Comparison of ENCODE assay signal across 1 cellular context in genomic region chr20:11891081-11891826, GRCh38.
TF ChIP-seq lines count a peak whose summit lies in the region.

No MANE protein-coding gene starts in this region.

TF ChIP-seq in HepG2, 621 proteins besides CTCF, POLR2A, EP300 and RAD21 (continued from another document and continues in another):
- TF ChIP-seq, protein P1, sequence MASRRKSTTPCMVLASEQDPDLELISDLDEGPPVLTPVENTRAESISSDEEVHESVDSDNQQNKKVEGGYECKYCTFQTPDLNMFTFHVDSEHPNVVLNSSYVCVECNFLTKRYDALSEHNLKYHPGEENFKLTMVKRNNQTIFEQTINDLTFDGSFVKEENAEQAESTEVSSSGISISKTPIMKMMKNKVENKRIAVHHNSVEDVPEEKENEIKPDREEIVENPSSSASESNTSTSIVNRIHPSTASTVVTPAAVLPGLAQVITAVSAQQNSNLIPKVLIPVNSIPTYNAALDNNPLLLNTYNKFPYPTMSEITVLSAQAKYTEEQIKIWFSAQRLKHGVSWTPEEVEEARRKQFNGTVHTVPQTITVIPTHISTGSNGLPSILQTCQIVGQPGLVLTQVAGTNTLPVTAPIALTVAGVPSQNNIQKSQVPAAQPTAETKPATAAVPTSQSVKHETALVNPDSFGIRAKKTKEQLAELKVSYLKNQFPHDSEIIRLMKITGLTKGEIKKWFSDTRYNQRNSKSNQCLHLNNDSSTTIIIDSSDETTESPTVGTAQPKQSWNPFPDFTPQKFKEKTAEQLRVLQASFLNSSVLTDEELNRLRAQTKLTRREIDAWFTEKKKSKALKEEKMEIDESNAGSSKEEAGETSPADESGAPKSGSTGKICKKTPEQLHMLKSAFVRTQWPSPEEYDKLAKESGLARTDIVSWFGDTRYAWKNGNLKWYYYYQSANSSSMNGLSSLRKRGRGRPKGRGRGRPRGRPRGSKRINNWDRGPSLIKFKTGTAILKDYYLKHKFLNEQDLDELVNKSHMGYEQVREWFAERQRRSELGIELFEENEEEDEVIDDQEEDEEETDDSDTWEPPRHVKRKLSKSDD (CRISPR knock-in tag; IDR thresholded peaks at IDR 0.05; ENCODE audit: low read depth) = no peak
- TF ChIP-seq PLRG1 (conservative IDR thresholded peaks at IDR 0.05) (no peak), RARG (CRISPR knock-in tag; IDR thresholded peaks at IDR 0.05; ENCODE audit: low read depth) (no peak), MTF2 (CRISPR knock-in tag; IDR thresholded peaks at IDR 0.05; ENCODE audit: borderline replicate concordance) (no peak), ATF7 (IDR thresholded peaks at IDR 0.05) (no peak), ATF7 (CRISPR knock-in tag; IDR thresholded peaks at IDR 0.05) (no peak), JUND (CRISPR knock-in tag; IDR thresholded peaks at IDR 0.05) (no peak), NR1H2 (CRISPR knock-in tag; IDR thresholded peaks at IDR 0.05; ENCODE audit: borderline replicate concordance, low read depth) (no peak), GTF3A (CRISPR knock-in tag; conservative IDR thresholded peaks at IDR 0.05) (no peak), ZNF773 (CRISPR knock-in tag; IDR thresholded peaks at IDR 0.05; ENCODE audit: borderline replicate concordance) (no peak), SMYD3 (CRISPR knock-in tag; IDR thresholded peaks at IDR 0.05) (no peak), NR0B2 (CRISPR knock-in tag; IDR thresholded peaks at IDR 0.05) (no peak; the same call in 1 of the 2 replicates), YEATS4 (CRISPR knock-in tag; IDR thresholded peaks at IDR 0.05; ENCODE audit: borderline replicate concordance) (peak; percentile 89), ZFP82 (CRISPR knock-in tag; IDR thresholded peaks at IDR 0.05; ENCODE audit: borderline replicate concordance) (no peak), ZNF850 (CRISPR knock-in tag; conservative IDR thresholded peaks at IDR 0.05) (0 out of 2 replicates have a peak, but pooled peaks have one; percentile 66), SYNCRIP (IDR thresholded peaks at IDR 0.05; ENCODE audit: insufficient read depth, low read depth, low read length) (no peak), SRSF1 (optimal IDR thresholded peaks at IDR 0.05; ENCODE audit: low read depth, low read length) (no peak), MTA1 (CRISPR knock-in tag; IDR thresholded peaks at IDR 0.05; ENCODE audit: borderline replicate concordance) (no peak), ERF (CRISPR knock-in tag; IDR thresholded peaks at IDR 0.05) (peak; percentile 15; the same call in 1 of the 2 replicates), ZNF253 (CRISPR knock-in tag; IDR thresholded peaks at IDR 0.05; ENCODE audit: borderline replicate concordance) (no peak), HOXA7 (CRISPR knock-in tag; IDR thresholded peaks at IDR 0.05) (no peak), FOSL2 (CRISPR knock-in tag; IDR thresholded peaks at IDR 0.05) (no peak), RNF219 (CRISPR knock-in tag; IDR thresholded peaks at IDR 0.05) (no peak), KLF16 (CRISPR knock-in tag; IDR thresholded peaks at IDR 0.05) (peak in 1 of 2 experiments; percentile 23; a peak in 1 of 4 replicates), NCOA5 (CRISPR knock-in tag; IDR thresholded peaks at IDR 0.05) (no peak), GLI4 (CRISPR knock-in tag; IDR thresholded peaks at IDR 0.05; ENCODE audit: borderline replicate concordance) (0 out of 2 replicates have a peak, but pooled peaks have one; percentile 65), MATR3 (CRISPR knock-in tag; IDR thresholded peaks at IDR 0.05) (no peak), ZNF484 (CRISPR knock-in tag; IDR thresholded peaks at IDR 0.05; ENCODE audit: borderline replicate concordance, low read depth) (no peak), ZNF331 (CRISPR knock-in tag; IDR thresholded peaks at IDR 0.05) (peak; percentile 55), ZSCAN29 (CRISPR knock-in tag; conservative IDR thresholded peaks at IDR 0.05) (no peak), ZNF577 (CRISPR knock-in tag; IDR thresholded peaks at IDR 0.05; ENCODE audit: borderline replicate concordance, low read depth) (no peak), DNMT3B (CRISPR knock-in tag; conservative IDR thresholded peaks at IDR 0.05) (no peak), FOXK1 (CRISPR knock-in tag; IDR thresholded peaks at IDR 0.05; ENCODE audit: borderline replicate concordance, low read depth) (no peak), MXI1 (IDR thresholded peaks at IDR 0.05; ENCODE audit: borderline replicate concordance, low read depth, low read length) (no peak; the same call in 2 of the 3 replicates), PITX1 (CRISPR knock-in tag; IDR thresholded peaks at IDR 0.05) (no peak; the same call in 1 of the 2 replicates), PTBP1 (IDR thresholded peaks at IDR 0.05; ENCODE audit: low read depth, low read length, poor library complexity, severe bottlenecking) (no peak), REL (CRISPR knock-in tag; conservative IDR thresholded peaks at IDR 0.05) (0 out of 2 replicates have a peak, but pooled peaks have one; percentile 56), HINFP (CRISPR knock-in tag; IDR thresholded peaks at IDR 0.05; ENCODE audit: low read depth) (no peak), ZNF33A (CRISPR knock-in tag; IDR thresholded peaks at IDR 0.05; ENCODE audit: borderline replicate concordance) (no peak), SKI (IDR thresholded peaks at IDR 0.05; ENCODE audit: partially characterized antibody) (no peak), ZC3H4 (CRISPR knock-in tag; IDR thresholded peaks at IDR 0.05; ENCODE audit: borderline replicate concordance) (no peak), ZNF124 (CRISPR knock-in tag; IDR thresholded peaks at IDR 0.05) (no peak)
- TF ChIP-seq, protein P2, sequence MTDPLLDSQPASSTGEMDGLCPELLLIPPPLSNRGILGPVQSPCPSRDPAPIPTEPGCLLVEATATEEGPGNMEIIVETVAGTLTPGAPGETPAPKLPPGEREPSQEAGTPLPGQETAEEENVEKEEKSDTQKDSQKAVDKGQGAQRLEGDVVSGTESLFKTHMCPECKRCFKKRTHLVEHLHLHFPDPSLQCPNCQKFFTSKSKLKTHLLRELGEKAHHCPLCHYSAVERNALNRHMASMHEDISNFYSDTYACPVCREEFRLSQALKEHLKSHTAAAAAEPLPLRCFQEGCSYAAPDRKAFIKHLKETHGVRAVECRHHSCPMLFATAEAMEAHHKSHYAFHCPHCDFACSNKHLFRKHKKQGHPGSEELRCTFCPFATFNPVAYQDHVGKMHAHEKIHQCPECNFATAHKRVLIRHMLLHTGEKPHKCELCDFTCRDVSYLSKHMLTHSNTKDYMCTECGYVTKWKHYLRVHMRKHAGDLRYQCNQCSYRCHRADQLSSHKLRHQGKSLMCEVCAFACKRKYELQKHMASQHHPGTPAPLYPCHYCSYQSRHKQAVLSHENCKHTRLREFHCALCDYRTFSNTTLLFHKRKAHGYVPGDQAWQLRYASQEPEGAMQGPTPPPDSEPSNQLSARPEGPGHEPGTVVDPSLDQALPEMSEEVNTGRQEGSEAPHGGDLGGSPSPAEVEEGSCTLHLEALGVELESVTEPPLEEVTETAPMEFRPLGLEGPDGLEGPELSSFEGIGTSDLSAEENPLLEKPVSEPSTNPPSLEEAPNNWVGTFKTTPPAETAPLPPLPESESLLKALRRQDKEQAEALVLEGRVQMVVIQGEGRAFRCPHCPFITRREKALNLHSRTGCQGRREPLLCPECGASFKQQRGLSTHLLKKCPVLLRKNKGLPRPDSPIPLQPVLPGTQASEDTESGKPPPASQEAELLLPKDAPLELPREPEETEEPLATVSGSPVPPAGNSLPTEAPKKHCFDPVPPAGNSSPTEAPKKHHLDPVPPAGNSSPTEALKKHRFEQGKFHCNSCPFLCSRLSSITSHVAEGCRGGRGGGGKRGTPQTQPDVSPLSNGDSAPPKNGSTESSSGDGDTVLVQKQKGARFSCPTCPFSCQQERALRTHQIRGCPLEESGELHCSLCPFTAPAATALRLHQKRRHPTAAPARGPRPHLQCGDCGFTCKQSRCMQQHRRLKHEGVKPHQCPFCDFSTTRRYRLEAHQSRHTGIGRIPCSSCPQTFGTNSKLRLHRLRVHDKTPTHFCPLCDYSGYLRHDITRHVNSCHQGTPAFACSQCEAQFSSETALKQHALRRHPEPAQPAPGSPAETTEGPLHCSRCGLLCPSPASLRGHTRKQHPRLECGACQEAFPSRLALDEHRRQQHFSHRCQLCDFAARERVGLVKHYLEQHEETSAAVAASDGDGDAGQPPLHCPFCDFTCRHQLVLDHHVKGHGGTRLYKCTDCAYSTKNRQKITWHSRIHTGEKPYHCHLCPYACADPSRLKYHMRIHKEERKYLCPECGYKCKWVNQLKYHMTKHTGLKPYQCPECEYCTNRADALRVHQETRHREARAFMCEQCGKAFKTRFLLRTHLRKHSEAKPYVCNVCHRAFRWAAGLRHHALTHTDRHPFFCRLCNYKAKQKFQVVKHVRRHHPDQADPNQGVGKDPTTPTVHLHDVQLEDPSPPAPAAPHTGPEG (CRISPR knock-in tag; IDR thresholded peaks at IDR 0.05) = peak; percentile 46; the same call in 1 of the 2 replicates
- TF ChIP-seq, protein P3, sequence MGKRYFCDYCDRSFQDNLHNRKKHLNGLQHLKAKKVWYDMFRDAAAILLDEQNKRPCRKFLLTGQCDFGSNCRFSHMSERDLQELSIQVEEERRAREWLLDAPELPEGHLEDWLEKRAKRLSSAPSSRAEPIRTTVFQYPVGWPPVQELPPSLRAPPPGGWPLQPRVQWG (CRISPR knock-in tag; IDR thresholded peaks at IDR 0.05; ENCODE audit: borderline replicate concordance, low read depth) = no peak
- TF ChIP-seq, protein P4, sequence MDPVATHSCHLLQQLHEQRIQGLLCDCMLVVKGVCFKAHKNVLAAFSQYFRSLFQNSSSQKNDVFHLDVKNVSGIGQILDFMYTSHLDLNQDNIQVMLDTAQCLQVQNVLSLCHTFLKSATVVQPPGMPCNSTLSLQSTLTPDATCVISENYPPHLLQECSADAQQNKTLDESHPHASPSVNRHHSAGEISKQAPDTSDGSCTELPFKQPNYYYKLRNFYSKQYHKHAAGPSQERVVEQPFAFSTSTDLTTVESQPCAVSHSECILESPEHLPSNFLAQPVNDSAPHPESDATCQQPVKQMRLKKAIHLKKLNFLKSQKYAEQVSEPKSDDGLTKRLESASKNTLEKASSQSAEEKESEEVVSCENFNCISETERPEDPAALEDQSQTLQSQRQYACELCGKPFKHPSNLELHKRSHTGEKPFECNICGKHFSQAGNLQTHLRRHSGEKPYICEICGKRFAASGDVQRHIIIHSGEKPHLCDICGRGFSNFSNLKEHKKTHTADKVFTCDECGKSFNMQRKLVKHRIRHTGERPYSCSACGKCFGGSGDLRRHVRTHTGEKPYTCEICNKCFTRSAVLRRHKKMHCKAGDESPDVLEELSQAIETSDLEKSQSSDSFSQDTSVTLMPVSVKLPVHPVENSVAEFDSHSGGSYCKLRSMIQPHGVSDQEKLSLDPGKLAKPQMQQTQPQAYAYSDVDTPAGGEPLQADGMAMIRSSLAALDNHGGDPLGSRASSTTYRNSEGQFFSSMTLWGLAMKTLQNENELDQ (CRISPR knock-in tag; IDR thresholded peaks at IDR 0.05; ENCODE audit: borderline replicate concordance) = no peak
- TF ChIP-seq, protein P5, sequence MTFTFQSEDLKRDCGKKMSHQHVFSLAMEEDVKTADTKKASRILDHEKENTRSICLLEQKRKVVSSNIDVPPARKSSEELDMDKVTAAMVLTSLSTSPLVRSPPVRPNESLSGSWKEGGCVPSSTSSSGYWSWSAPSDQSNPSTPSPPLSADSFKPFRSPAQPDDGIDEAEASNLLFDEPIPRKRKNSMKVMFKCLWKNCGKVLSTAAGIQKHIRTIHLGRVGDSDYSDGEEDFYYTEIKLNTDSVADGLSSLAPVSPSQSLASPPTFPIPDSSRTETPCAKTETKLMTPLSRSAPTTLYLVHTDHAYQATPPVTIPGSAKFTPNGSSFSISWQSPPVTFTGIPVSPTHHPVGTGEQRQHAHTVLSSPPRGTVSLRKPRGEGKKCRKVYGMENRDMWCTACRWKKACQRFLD (CRISPR knock-in tag; IDR thresholded peaks at IDR 0.05; ENCODE audit: borderline replicate concordance) = no peak
- TF ChIP-seq, protein P6, sequence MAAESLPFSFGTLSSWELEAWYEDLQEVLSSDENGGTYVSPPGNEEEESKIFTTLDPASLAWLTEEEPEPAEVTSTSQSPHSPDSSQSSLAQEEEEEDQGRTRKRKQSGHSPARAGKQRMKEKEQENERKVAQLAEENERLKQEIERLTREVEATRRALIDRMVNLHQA (CRISPR knock-in tag; IDR thresholded peaks at IDR 0.05) = no peak
- TF ChIP-seq, protein P7, sequence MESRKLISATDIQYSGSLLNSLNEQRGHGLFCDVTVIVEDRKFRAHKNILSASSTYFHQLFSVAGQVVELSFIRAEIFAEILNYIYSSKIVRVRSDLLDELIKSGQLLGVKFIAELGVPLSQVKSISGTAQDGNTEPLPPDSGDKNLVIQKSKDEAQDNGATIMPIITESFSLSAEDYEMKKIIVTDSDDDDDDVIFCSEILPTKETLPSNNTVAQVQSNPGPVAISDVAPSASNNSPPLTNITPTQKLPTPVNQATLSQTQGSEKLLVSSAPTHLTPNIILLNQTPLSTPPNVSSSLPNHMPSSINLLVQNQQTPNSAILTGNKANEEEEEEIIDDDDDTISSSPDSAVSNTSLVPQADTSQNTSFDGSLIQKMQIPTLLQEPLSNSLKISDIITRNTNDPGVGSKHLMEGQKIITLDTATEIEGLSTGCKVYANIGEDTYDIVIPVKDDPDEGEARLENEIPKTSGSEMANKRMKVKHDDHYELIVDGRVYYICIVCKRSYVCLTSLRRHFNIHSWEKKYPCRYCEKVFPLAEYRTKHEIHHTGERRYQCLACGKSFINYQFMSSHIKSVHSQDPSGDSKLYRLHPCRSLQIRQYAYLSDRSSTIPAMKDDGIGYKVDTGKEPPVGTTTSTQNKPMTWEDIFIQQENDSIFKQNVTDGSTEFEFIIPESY (CRISPR knock-in tag; IDR thresholded peaks at IDR 0.05) = no peak
